ENCODE assay signal across 14 cellular contexts in genomic region chr10:60135020-60135419, GRCh38.
DNase-seq lines count a peak whose midpoint lies in the region; ATAC-seq lines count a peak whose summit lies in the region.
"Had no signal": no experiment of that assay in that cellular context is flagged by ENCODE, and none has a peak within 500 bp of the region (broad histone marks: within the 10 kb centered on the region; RNA-seq: fewer than 3 reads in every experiment).

No MANE protein-coding gene starts in this region.

- no peaks in the 10 kb centered on the region for H3K9me3 ChIP-seq in mesodermal cell (ENCODE audit: control insufficient read depth, low read length)
- H3K9me3 ChIP-seq: esophagus muscularis mucosa had no signal

- H3K4me3 ChIP-seq in mesodermal cell (ENCODE audit: extremely low read depth, insufficient read depth, low read length, poor library complexity, severe bottlenecking), result no peak overlapping the region
- H3K4me3 ChIP-seq: esophagus muscularis mucosa had no signal

- ATAC-seq in GM18511 (IDR thresholded peaks at IDR 0.05; ENCODE audit: unreplicated experiment) (peak; percentile 59), HG02571 (IDR thresholded peaks at IDR 0.05; ENCODE audit: unreplicated experiment) (peak; percentile 50), HG03520 (IDR thresholded peaks at IDR 0.05; ENCODE audit: unreplicated experiment) (peak; percentile 57), GM18498 (IDR thresholded peaks at IDR 0.05; ENCODE audit: unreplicated experiment) (no peak), HG03571 (IDR thresholded peaks at IDR 0.05; ENCODE audit: unreplicated experiment) (no peak)

- H3K4me1 ChIP-seq in mesodermal cell (ENCODE audit: control insufficient read depth, insufficient read depth, low read length, poor library complexity, severe bottlenecking), result peaks cover 22% of the 10 kb centered on the region

- DNase-seq in activated naive CD4-positive, alpha-beta T cell (lab: John Stamatoyannopoulos, UW), result no peak
- DNase-seq in hypothalamus (lab: John Stamatoyannopoulos, UW), result no peak
- DNase-seq: activated CD8-positive, alpha-beta memory T cell treated with anti-CD3 and anti-CD28 coated beads for 24 hours; activated gamma-delta T cell; dermis blood vessel endothelial cell; posterior cingulate gyrus; SHP77 had no signal

- no CpG with 5 or more reads among the region's 3 CpGs for WGBS in mesodermal cell (ENCODE audit: insufficient coverage in 2 of 2), 2 experiments

- peaks cover 24% of the 10 kb centered on the region for H3K36me3 ChIP-seq in mesodermal cell (ENCODE audit: control insufficient read depth, insufficient read depth, low read length)
- H3K36me3 ChIP-seq: esophagus muscularis mucosa had no signal

- peak overlapping the region; percentile 57 for H3K27ac ChIP-seq in mesodermal cell (ENCODE audit: low read depth, low read length, severe bottlenecking)
- H3K27ac ChIP-seq: esophagus muscularis mucosa had no signal

Comparison
In these comparisons a context has a peak if more than half of its experiments do, and no peak if none do; other contexts are left out.
1. ATAC-seq: peak in GM18511 (single experiment), HG02571 (single experiment) and HG03520 (single experiment); none in GM18498 (single experiment) and HG03571 (single experiment).